Comparison of ENCODE assay signal across 1 cellular context in genomic region chr3:186220365-186220764, GRCh38.
TF ChIP-seq lines count a peak whose summit lies in the region.

No MANE protein-coding gene starts in this region.

TF ChIP-seq in GM23338, 12 proteins besides CTCF, POLR2A, EP300 and RAD21 (continued from another document):
- no peak for TF ChIP-seq ZNF462 (CRISPR knock-in tag; IDR thresholded peaks at IDR 0.05)
- no peak for TF ChIP-seq REST (IDR thresholded peaks at IDR 0.05; ENCODE audit: unreplicated experiment)
- TF ChIP-seq EZH2 (IDR thresholded peaks at IDR 0.05; ENCODE audit: low read depth, unreplicated experiment): no peak
